ENCODE assay signal across 2 cellular contexts in genomic region chr12:128205145-128205544, GRCh38.
A peak's percentile ranks its signal among the peaks of the same experiment; 100 is the strongest.
TF ChIP-seq lines count a peak whose summit lies in the region.

No MANE protein-coding gene starts in this region.

TF ChIP-seq in GM12891, 5 proteins besides CTCF, POLR2A, EP300 and RAD21 (continued from another document):
- no peak for TF ChIP-seq POU2F2 (IDR thresholded peaks at IDR 0.05; ENCODE audit: low read depth, low read length)

TF ChIP-seq in HEK293, 187 proteins besides CTCF, POLR2A, EP300 and RAD21 (continued from another document):
- TF ChIP-seq ZNF580 (tag by site-specific recombination; IDR thresholded peaks at IDR 0.05) (no peak), ZNF571 (tag by site-specific recombination; IDR thresholded peaks at IDR 0.05) (0 out of 2 replicates have a peak, but pooled peaks have one; percentile 68), PRDM6 (tag by site-specific recombination; IDR thresholded peaks at IDR 0.05) (no peak), PRDM10 (tag by site-specific recombination; IDR thresholded peaks at IDR 0.05) (no peak), ZNF747 (tag by site-specific recombination; IDR thresholded peaks at IDR 0.05) (no peak)
